16 cellular contexts compared by ENCODE assay signal in the genomic region with DNA sequence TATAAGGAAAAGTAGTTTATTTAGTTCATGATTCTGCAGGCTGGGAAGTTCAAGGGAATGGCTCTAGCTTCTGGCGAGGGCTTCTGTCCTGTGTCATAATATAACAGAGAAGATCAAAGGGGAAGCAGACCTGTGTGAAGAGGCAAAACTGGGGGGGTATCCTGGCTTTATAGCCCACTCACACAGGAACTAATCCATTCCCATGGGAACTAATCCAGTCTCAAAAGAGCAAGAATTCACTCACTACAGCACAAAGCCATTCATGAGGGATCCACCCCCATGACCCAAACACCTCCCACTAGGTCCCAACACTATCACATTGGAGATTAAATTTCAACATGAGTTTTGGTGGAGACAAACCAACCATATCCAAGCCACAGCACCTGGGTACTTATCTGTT.
"Had no signal": no experiment of that assay in that cellular context is flagged by ENCODE, and none has a peak within 500 bp of the region (broad histone marks: within the 10 kb centered on the region; RNA-seq: fewer than 3 reads in every experiment).

No MANE protein-coding gene starts in this region.

- H3K27ac ChIP-seq: esophagus squamous epithelium, ovary had no signal

- H3K27me3 ChIP-seq: esophagus squamous epithelium, ovary had no signal

- FAIRE-seq: kidney, small intestine had no signal

- H3K9me3 ChIP-seq: esophagus squamous epithelium, ovary had no signal

- H3K27ac Mint-ChIP-seq: effector memory CD8-positive, alpha-beta T cell had no signal

- H3K36me3 ChIP-seq: ovary had no signal

- ATAC-seq: effector memory CD8-positive, alpha-beta T cell; left cardiac atrium; left ventricle myocardium superior; naive thymus-derived CD4-positive, alpha-beta T cell; right cardiac atrium had no signal

- H3K9me3 Mint-ChIP-seq: effector memory CD8-positive, alpha-beta T cell had no signal

- H3K4me3 Mint-ChIP-seq: effector memory CD8-positive, alpha-beta T cell; naive thymus-derived CD4-positive, alpha-beta T cell had no signal

- DNase-seq: effector memory CD8-positive, alpha-beta T cell; esophagus squamous epithelium; foreskin fibroblast; kidney; left cardiac atrium; left ventricle myocardium superior; mesenchymal stem cell; naive thymus-derived CD4-positive, alpha-beta T cell; nucleus accumbens; ovary; right cardiac atrium; small intestine; stimulated activated CD4-positive, alpha-beta T cell treated with anti-CD3 and anti-CD28 coated beads, Interleukin-12 subunit alpha, Interleukin-12 subunit beta, amount 100 ng/mL, for 4 hours; stimulated activated naive CD4-positive, alpha-beta T cell treated with Interleukin-2 at 50 U/mL for 16 hours; trophoblast cell had no signal

- H3K4me3 ChIP-seq: esophagus squamous epithelium, lung, ovary had no signal

- H3K27me3 Mint-ChIP-seq: effector memory CD8-positive, alpha-beta T cell; naive thymus-derived CD4-positive, alpha-beta T cell had no signal
